28 cellular contexts compared by ENCODE assay signal in genomic region chr17:62673614-62674362, GRCh38.
"Had no signal": no experiment of that assay in that cellular context is flagged by ENCODE, and none has a peak within 500 bp of the region (broad histone marks: within the 10 kb centered on the region; RNA-seq: fewer than 3 reads in every experiment).

No MANE protein-coding gene starts in this region.

- H3K4me1 ChIP-seq: body of pancreas, gastrocnemius medialis, right atrium auricular region, testis, transverse colon had no signal

- DNase-seq: activated CD4-positive, alpha-beta T cell treated with anti-CD3 and anti-CD28 coated beads for 4 hours; activated CD4-positive, alpha-beta T cell treated with anti-CD3 and anti-CD28 coated beads, Interleukin-2, amount 50 U/mL, for 4 hours; activated CD4-positive, CD25-positive, alpha-beta regulatory T cell; activated effector memory CD4-positive, alpha-beta T cell treated with Interleukin-2 at 50 U/mL for 16 hours; activated naive CD4-positive, alpha-beta T cell treated with Interleukin-2 at 50 U/mL for 16 hours; anterior cingulate cortex; body of pancreas; cerebellar nuclear complex; dorsolateral prefrontal cortex; effector memory CD4-positive, alpha-beta T cell; erythroblast; gastrocnemius medialis; glutamatergic neuron; left ventricle myocardium inferior; naive B cell; nucleus accumbens; stimulated activated CD4-positive, alpha-beta T cell treated with anti-CD3 and anti-CD28 coated beads, Interleukin-2, amount 100 ng/mL, for 48 hours; stimulated activated naive CD4-positive, alpha-beta T cell treated with Interleukin-2 at 50 U/mL for 16 hours; T-helper 1 cell; testis; transverse colon had no signal

- H3K4me1 Mint-ChIP-seq: naive B cell had no signal

- H3K36me3 ChIP-seq: gastrocnemius medialis, left ventricle myocardium inferior, right atrium auricular region, transverse colon had no signal

- H3K27ac Mint-ChIP-seq: activated naive CD8-positive, alpha-beta T cell; mesothelial cell of epicardium; T-helper 2 cell treated with Interferon-gamma antibody and Interleukin-4, amounts not matched to agents 5 μg/mL and 100 μg/mL, for 36 hours had no signal

- H3K4me3 Mint-ChIP-seq: activated naive CD8-positive, alpha-beta T cell; mesothelial cell of epicardium; naive B cell; T-helper 2 cell treated with Interferon-gamma antibody and Interleukin-4, amounts not matched to agents 5 μg/mL and 100 μg/mL, for 36 hours had no signal

- H3K4me3 ChIP-seq: body of pancreas, cardiac muscle cell, coronary artery, dorsolateral prefrontal cortex, gastrocnemius medialis, left ventricle myocardium inferior, right atrium auricular region, testis, transverse colon had no signal

- H3K27ac ChIP-seq: body of pancreas, cardiac muscle cell, coronary artery, dorsolateral prefrontal cortex, gastrocnemius medialis, left ventricle myocardium inferior, parathyroid adenoma, right atrium auricular region, testis, transverse colon had no signal

- H3K9me3 ChIP-seq: body of pancreas, gastrocnemius medialis, left ventricle myocardium inferior, right atrium auricular region, testis, transverse colon had no signal

- H3K9me3 Mint-ChIP-seq: mesothelial cell of epicardium; naive B cell; T-helper 2 cell treated with Interferon-gamma antibody and Interleukin-4, amounts not matched to agents 5 μg/mL and 100 μg/mL, for 36 hours had no signal

- H3K36me3 Mint-ChIP-seq: activated naive CD8-positive, alpha-beta T cell; naive B cell had no signal

- ATAC-seq: body of pancreas, gastrocnemius medialis had no signal

- H3K27me3 Mint-ChIP-seq: activated naive CD8-positive, alpha-beta T cell had no signal

- H3K27me3 ChIP-seq: body of pancreas, cardiac muscle cell, dorsolateral prefrontal cortex, gastrocnemius medialis, right atrium auricular region, testis, transverse colon had no signal
